In the genomic region with DNA sequence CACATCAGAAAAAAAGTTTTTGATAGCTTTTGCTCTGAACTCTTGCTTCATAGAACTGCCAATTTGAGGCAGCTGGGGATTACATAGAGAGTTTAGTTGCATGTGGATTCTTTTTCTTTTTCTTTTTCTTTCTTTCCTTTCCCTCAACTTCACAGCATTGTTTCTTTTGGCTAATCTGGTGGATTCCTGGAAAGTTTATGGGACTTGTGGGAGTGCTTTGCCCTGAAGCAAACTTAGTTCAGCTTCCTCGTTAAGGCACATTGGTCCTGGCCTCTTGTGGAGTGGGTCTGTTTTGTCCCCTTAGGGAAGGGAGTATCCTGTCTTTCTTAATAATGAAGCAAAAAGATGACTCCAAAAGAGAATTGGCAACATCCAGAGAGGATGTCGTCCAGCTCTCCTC, we compare ENCODE assay signal across 22 cellular contexts.
"Had no signal": no experiment of that assay in that cellular context is flagged by ENCODE, and none has a peak within 500 bp of the region (broad histone marks: within the 10 kb centered on the region; RNA-seq: fewer than 3 reads in every experiment).

No MANE protein-coding gene starts in this region.

- H3K27ac Mint-ChIP-seq: activated T-helper 1 cell treated with anti-CD3 and anti-CD28 coated beads, Interleukin-12 subunit alpha, Interleukin-12 subunit beta, Interleukin-2, Interleukin-4 antibody, amounts not matched to agents 30 ng/mL and 10 ng/mL and 1 ng/mL, durations not matched to agents 14 hours and 24 hours and 36 hours; natural killer cell; progenitor cell of endocrine pancreas; stimulated activated naive CD8-positive, alpha-beta T cell treated with anti-CD3 and anti-CD28 coated beads, Interleukin-15, Interleukin-2, amounts not matched to agents 100 ng/mL and 50 ng/mL, for 24 hours had no signal

- H3K36me3 ChIP-seq: colonic mucosa, right atrium auricular region, upper lobe of left lung had no signal

- H3K4me1 ChIP-seq: colonic mucosa, foreskin keratinocyte, right atrium auricular region, testis, upper lobe of left lung had no signal

- H3K27me3 ChIP-seq: colonic mucosa, foreskin keratinocyte, right atrium auricular region, testis, upper lobe of left lung had no signal

- ATAC-seq: activated CD4-positive, CD25-positive, alpha-beta regulatory T cell treated with anti-CD3 and anti-CD28 coated beads, Interleukin-2, amount 50 U/mL, for 24 hours; esophagus mucosa; foreskin keratinocyte; natural killer cell had no signal

- H3K36me3 Mint-ChIP-seq: natural killer cell had no signal

- H3K27me3 Mint-ChIP-seq: progenitor cell of endocrine pancreas; stimulated activated naive CD8-positive, alpha-beta T cell treated with anti-CD3 and anti-CD28 coated beads, Interleukin-15, Interleukin-2, amounts not matched to agents 100 ng/mL and 50 ng/mL, for 24 hours had no signal

- H3K4me3 ChIP-seq: colonic mucosa, right atrium auricular region, testis, upper lobe of left lung had no signal

- H3K27ac ChIP-seq: colonic mucosa, foreskin keratinocyte, right atrium auricular region, testis, upper lobe of left lung had no signal

- DNase-seq: activated CD4-positive, alpha-beta T cell treated with anti-CD3 and anti-CD28 coated beads, Interleukin-2, amount 50 U/mL, for 1 hour; activated CD8-positive, alpha-beta memory T cell treated with anti-CD3 and anti-CD28 coated beads for 24 hours; activated naive CD4-positive, alpha-beta T cell; colonic mucosa; foreskin keratinocyte; glutamatergic neuron; hypothalamus; kidney glomerular epithelial cell; mesendoderm; natural killer cell; nucleus accumbens; small intestine; stimulated activated CD4-positive, alpha-beta T cell treated with anti-CD3 and anti-CD28 coated beads, Interleukin-4, amount 100 ng/mL, for 4 hours; stimulated activated CD8-positive, alpha-beta memory T cell treated with anti-CD3 and anti-CD28 coated beads, Interleukin-4, amount 100 ng/mL, for 48 hours; testis; upper lobe of left lung had no signal

- H3K9me3 ChIP-seq: colonic mucosa, right atrium auricular region, testis, upper lobe of left lung had no signal

- H3K4me3 Mint-ChIP-seq: activated T-helper 1 cell treated with anti-CD3 and anti-CD28 coated beads, Interleukin-12 subunit alpha, Interleukin-12 subunit beta, Interleukin-2, Interleukin-4 antibody, amounts not matched to agents 30 ng/mL and 10 ng/mL and 1 ng/mL, durations not matched to agents 14 hours and 24 hours and 36 hours; natural killer cell; stimulated activated naive CD8-positive, alpha-beta T cell treated with anti-CD3 and anti-CD28 coated beads, Interleukin-15, Interleukin-2, amounts not matched to agents 100 ng/mL and 50 ng/mL, for 24 hours had no signal

- FAIRE-seq: small intestine had no signal
